In genomic region chr17:82449136-82449882, GRCh38 we compare ENCODE assay signal across 1 cellular context.
TF ChIP-seq lines count a peak whose summit lies in the region.

No MANE protein-coding gene starts in this region.

TF ChIP-seq in K562, 482 proteins besides CTCF, POLR2A, EP300 and RAD21:
- no peak for TF ChIP-seq ZNF124 (CRISPR knock-in tag; IDR thresholded peaks at IDR 0.05)
- no peak for TF ChIP-seq ZNF584 (CRISPR knock-in tag; IDR thresholded peaks at IDR 0.05; ENCODE audit: low read depth)
- no peak for TF ChIP-seq FOXK1 (CRISPR knock-in tag; IDR thresholded peaks at IDR 0.05; ENCODE audit: borderline replicate concordance)
- TF ChIP-seq DPF2 (IDR thresholded peaks at IDR 0.05), result no peak
- peak in 1 of 2 experiments; percentile 54 for TF ChIP-seq E2F6 (IDR thresholded peaks at IDR 0.05; ENCODE audit: borderline replicate concordance in 1 of 2, extremely low read depth in 1 of 2, insufficient read depth in 1 of 2, insufficient read length in 1 of 2, low read depth in 1 of 2, low read length in 1 of 2, poor library complexity in 1 of 2, severe bottlenecking in 1 of 2)
- no peak for TF ChIP-seq GTF2E2 (tag; IDR thresholded peaks at IDR 0.05)
- TF ChIP-seq MED1 (CRISPR knock-in tag; IDR thresholded peaks at IDR 0.05; ENCODE audit: borderline replicate concordance), result no peak
- no peak for TF ChIP-seq DIDO1 (tag; IDR thresholded peaks at IDR 0.05; ENCODE audit: low read depth)
- TF ChIP-seq RBM39 (optimal IDR thresholded peaks at IDR 0.05; ENCODE audit: low read depth, low read length), result no peak
- TF ChIP-seq HMGXB4 (CRISPR knock-in tag; IDR thresholded peaks at IDR 0.05), result no peak
- no peak for TF ChIP-seq ZNF444 (CRISPR knock-in tag; IDR thresholded peaks at IDR 0.05)
- TF ChIP-seq ETV1 (tag; conservative IDR thresholded peaks at IDR 0.05; ENCODE audit: low read depth), result no peak
- peak in 1 of 2 experiments; percentile 58; a peak in 2 of 4 replicates for TF ChIP-seq MLLT1 (IDR thresholded peaks at IDR 0.05)
- TF ChIP-seq ELK1 (CRISPR knock-in tag; IDR thresholded peaks at IDR 0.05), result no peak
- no peak for TF ChIP-seq ZNF212 (CRISPR knock-in tag; IDR thresholded peaks at IDR 0.05)
- TF ChIP-seq PREB (CRISPR knock-in tag; IDR thresholded peaks at IDR 0.05), result no peak
- TF ChIP-seq SRF (CRISPR knock-in tag; IDR thresholded peaks at IDR 0.05), result no peak
- TF ChIP-seq COPS2 (conservative IDR thresholded peaks at IDR 0.05), result no peak
- TF ChIP-seq CHD4 (IDR thresholded peaks at IDR 0.05; ENCODE audit: insufficient read depth, insufficient replicate concordance, low read depth, low read length, poor library complexity, severe bottlenecking), result no peak
- TF ChIP-seq EGR1 (conservative IDR thresholded peaks at IDR 0.05), result no peak
- TF ChIP-seq ZNF197 (CRISPR knock-in tag; IDR thresholded peaks at IDR 0.05; ENCODE audit: low read depth), result no peak
- no peak for TF ChIP-seq BDP1 (IDR thresholded peaks at IDR 0.05; ENCODE audit: insufficient read depth, insufficient read length)
- TF ChIP-seq ARNT (IDR thresholded peaks at IDR 0.05), result no peak
- TF ChIP-seq MECOM (CRISPR knock-in tag; IDR thresholded peaks at IDR 0.05), result no peak
- TF ChIP-seq BHLHE40 (IDR thresholded peaks at IDR 0.05; ENCODE audit: low read length), result no peak
- no peak for TF ChIP-seq MCM5 (IDR thresholded peaks at IDR 0.05; ENCODE audit: low read depth)
- no peak for TF ChIP-seq SMARCC2 (IDR thresholded peaks at IDR 0.05; ENCODE audit: low read depth)
- peak; percentile 11; the same call in 1 of the 2 replicates for TF ChIP-seq POLR2G (IDR thresholded peaks at IDR 0.05; ENCODE audit: low read depth, low read length)
- TF ChIP-seq ARHGAP35 (IDR thresholded peaks at IDR 0.05; ENCODE audit: partially characterized antibody), result no peak
- no peak for TF ChIP-seq ZNF589 (CRISPR knock-in tag; IDR thresholded peaks at IDR 0.05; ENCODE audit: low read depth)
- TF ChIP-seq NUFIP1 (IDR thresholded peaks at IDR 0.05; ENCODE audit: partially characterized antibody), result no peak
- no peak for TF ChIP-seq DEAF1 (CRISPR knock-in tag; IDR thresholded peaks at IDR 0.05)
- TF ChIP-seq YY1 (IDR thresholded peaks at IDR 0.05; ENCODE audit: borderline replicate concordance in 1 of 3, control insufficient read depth in 1 of 3, extremely low read depth in 1 of 3, insufficient read depth in 3 of 3, insufficient read length in 1 of 3, insufficient replicate concordance in 2 of 3, low read depth in 1 of 3, low read length in 2 of 3), result peak in 2 of 3 experiments; percentile 14 to 32
- TF ChIP-seq ZNF274 (IDR thresholded peaks at IDR 0.05; ENCODE audit: borderline replicate concordance, low read depth, low read length), result no peak
- TF ChIP-seq MBD2 (IDR thresholded peaks at IDR 0.05; ENCODE audit: borderline replicate concordance, low read depth), result no peak
- 0 out of 2 replicates have a peak, but pooled peaks have one; percentile 20 for TF ChIP-seq ZNF12 (CRISPR knock-in tag; IDR thresholded peaks at IDR 0.05)
- TF ChIP-seq PHB (CRISPR knock-in tag; IDR thresholded peaks at IDR 0.05), result no peak
